1 cellular context compared by ENCODE assay signal in the genomic region with DNA sequence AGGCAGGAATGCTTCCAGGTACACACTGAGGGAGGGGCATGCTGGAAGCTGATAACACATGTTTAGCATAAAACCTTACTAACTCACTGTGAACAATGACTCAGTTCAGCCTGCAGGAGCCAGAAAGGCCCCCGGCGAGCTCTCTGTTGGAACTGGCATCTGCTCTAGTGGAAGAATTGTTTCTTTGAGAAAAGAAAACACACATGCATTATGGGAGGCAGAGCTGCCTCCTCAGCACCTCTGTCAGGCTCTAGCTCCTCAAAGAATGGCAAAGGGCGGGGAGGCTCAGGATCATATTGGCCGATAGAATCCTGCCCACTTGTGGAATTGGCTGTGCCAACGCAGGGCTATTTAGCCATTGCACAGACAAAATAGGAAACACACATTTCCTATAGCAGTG.
TF ChIP-seq lines count a peak whose summit lies in the region.

No MANE protein-coding gene starts in this region.

TF ChIP-seq in WTC11, 78 proteins besides CTCF, POLR2A, EP300 and RAD21 (continued from another document):
- TF ChIP-seq, protein P1, sequence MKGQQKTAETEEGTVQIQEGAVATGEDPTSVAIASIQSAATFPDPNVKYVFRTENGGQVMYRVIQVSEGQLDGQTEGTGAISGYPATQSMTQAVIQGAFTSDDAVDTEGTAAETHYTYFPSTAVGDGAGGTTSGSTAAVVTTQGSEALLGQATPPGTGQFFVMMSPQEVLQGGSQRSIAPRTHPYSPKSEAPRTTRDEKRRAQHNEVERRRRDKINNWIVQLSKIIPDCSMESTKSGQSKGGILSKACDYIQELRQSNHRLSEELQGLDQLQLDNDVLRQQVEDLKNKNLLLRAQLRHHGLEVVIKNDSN (CRISPR knock-in tag; IDR thresholded peaks at IDR 0.05) = no peak
- TF ChIP-seq, protein P2, sequence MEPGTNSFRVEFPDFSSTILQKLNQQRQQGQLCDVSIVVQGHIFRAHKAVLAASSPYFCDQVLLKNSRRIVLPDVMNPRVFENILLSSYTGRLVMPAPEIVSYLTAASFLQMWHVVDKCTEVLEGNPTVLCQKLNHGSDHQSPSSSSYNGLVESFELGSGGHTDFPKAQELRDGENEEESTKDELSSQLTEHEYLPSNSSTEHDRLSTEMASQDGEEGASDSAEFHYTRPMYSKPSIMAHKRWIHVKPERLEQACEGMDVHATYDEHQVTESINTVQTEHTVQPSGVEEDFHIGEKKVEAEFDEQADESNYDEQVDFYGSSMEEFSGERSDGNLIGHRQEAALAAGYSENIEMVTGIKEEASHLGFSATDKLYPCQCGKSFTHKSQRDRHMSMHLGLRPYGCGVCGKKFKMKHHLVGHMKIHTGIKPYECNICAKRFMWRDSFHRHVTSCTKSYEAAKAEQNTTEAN (CRISPR knock-in tag; IDR thresholded peaks at IDR 0.05) = no peak
- TF ChIP-seq CREM (CRISPR knock-in tag; IDR thresholded peaks at IDR 0.05) (no peak), CREB1 (CRISPR knock-in tag; IDR thresholded peaks at IDR 0.05) (no peak), ZNF317 (CRISPR knock-in tag; IDR thresholded peaks at IDR 0.05; ENCODE audit: borderline replicate concordance, low read depth) (no peak), ZNF396 (CRISPR knock-in tag; IDR thresholded peaks at IDR 0.05; ENCODE audit: borderline replicate concordance) (no peak), ZNF423 (CRISPR knock-in tag; IDR thresholded peaks at IDR 0.05) (no peak)
- TF ChIP-seq, protein P3, sequence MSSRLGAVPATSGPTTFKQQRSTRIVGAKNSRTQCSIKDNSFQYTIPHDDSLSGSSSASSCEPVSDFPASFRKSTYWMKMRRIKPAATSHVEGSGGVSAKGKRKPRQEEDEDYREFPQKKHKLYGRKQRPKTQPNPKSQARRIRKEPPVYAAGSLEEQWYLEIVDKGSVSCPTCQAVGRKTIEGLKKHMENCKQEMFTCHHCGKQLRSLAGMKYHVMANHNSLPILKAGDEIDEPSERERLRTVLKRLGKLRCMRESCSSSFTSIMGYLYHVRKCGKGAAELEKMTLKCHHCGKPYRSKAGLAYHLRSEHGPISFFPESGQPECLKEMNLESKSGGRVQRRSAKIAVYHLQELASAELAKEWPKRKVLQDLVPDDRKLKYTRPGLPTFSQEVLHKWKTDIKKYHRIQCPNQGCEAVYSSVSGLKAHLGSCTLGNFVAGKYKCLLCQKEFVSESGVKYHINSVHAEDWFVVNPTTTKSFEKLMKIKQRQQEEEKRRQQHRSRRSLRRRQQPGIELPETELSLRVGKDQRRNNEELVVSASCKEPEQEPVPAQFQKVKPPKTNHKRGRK (CRISPR knock-in tag; IDR thresholded peaks at IDR 0.05; ENCODE audit: borderline replicate concordance) = no peak
- TF ChIP-seq, protein P4, sequence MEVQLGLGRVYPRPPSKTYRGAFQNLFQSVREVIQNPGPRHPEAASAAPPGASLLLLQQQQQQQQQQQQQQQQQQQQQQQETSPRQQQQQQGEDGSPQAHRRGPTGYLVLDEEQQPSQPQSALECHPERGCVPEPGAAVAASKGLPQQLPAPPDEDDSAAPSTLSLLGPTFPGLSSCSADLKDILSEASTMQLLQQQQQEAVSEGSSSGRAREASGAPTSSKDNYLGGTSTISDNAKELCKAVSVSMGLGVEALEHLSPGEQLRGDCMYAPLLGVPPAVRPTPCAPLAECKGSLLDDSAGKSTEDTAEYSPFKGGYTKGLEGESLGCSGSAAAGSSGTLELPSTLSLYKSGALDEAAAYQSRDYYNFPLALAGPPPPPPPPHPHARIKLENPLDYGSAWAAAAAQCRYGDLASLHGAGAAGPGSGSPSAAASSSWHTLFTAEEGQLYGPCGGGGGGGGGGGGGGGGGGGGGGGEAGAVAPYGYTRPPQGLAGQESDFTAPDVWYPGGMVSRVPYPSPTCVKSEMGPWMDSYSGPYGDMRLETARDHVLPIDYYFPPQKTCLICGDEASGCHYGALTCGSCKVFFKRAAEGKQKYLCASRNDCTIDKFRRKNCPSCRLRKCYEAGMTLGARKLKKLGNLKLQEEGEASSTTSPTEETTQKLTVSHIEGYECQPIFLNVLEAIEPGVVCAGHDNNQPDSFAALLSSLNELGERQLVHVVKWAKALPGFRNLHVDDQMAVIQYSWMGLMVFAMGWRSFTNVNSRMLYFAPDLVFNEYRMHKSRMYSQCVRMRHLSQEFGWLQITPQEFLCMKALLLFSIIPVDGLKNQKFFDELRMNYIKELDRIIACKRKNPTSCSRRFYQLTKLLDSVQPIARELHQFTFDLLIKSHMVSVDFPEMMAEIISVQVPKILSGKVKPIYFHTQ (CRISPR knock-in tag; IDR thresholded peaks at IDR 0.05) = no peak
- TF ChIP-seq, protein P5, sequence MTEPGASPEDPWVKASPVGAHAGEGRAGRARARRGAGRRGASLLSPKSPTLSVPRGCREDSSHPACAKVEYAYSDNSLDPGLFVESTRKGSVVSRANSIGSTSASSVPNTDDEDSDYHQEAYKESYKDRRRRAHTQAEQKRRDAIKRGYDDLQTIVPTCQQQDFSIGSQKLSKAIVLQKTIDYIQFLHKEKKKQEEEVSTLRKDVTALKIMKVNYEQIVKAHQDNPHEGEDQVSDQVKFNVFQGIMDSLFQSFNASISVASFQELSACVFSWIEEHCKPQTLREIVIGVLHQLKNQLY (CRISPR knock-in tag; IDR thresholded peaks at IDR 0.05) = no peak
